19 cellular contexts compared by ENCODE assay signal in genomic region chr10:1579141-1579491, GRCh38.
A peak's percentile ranks its signal among the peaks of the same experiment; 100 is the strongest.
DNase-seq lines count a peak whose midpoint lies in the region; ATAC-seq and TF ChIP-seq lines count a peak whose summit lies in the region.
"Had no signal": no experiment of that assay in that cellular context is flagged by ENCODE, and none has a peak within 500 bp of the region (broad histone marks: within the 10 kb centered on the region; RNA-seq: fewer than 3 reads in every experiment).

No MANE protein-coding gene starts in this region.

- WGBS in neuronal stem cell (ENCODE audit: extremely low coverage in 2 of 2, insufficient read length in 2 of 2, insufficient replicate concordance in 1 of 2), 2 donors: no CpG with 5 or more reads among the region's 7 CpGs
- 72 to 84% (median 78%) methylated on average over 7 of the region's 7 CpGs for WGBS in psoas muscle, 3 donors

- no peak overlapping the region for H3K9ac ChIP-seq in BLaER1 treated with 17β-estradiol and CSF1 and Interleukin-3, amounts not matched to agents 10 nM and 100 nM
- peak overlapping the region; percentile 23; the same call in 1 of the 2 replicates for H3K9ac ChIP-seq in OCI-LY1 (ENCODE audit: low read length)
- no peak overlapping the region for H3K9ac ChIP-seq in neuronal stem cell (ENCODE audit: low read depth, low read length, poor library complexity)

- no TSS peak for BruUV-seq in OCI-LY7 (replicated peaks; lab: Mats Ljungman, UMichigan)

- no peak overlapping the region for H3K27ac ChIP-seq in BLaER1 treated with 17β-estradiol and CSF1 and Interleukin-3, amounts not matched to agents 10 nM and 100 nM
- H3K27ac ChIP-seq in OCI-LY1 (ENCODE audit: low read depth, low read length, poor library complexity, severe bottlenecking) (peak overlapping the region; percentile 97), neuronal stem cell (replicated peaks; ENCODE audit: low read length) (no peak overlapping the region), OCI-LY7 (ENCODE audit: low read depth, low read length, poor library complexity, severe bottlenecking) (no peak overlapping the region), psoas muscle (no peak overlapping the region)
- H3K27ac ChIP-seq: 22Rv1 had no signal

- H4K20me1 ChIP-seq in BLaER1 treated with 17β-estradiol and CSF1 and Interleukin-3, amounts not matched to agents 10 nM and 100 nM: peaks cover 0 to 24% (median 9%) of the 10 kb centered on the region in 11 experiments; a peak in 8 of 22 replicates
- no peaks in the 10 kb centered on the region for H4K20me1 ChIP-seq in OCI-LY1 (ENCODE audit: insufficient read depth, low read length)
- no peaks in the 10 kb centered on the region for H4K20me1 ChIP-seq in OCI-LY7 (ENCODE audit: insufficient read depth, low read length)

- DNase-seq in Ammon's horn (ENCODE audit: low spot score) (peak; percentile 8), neuronal stem cell (ENCODE audit: low spot score) (no peak), islet precursor cell (no peak), OCI-LY7 (ENCODE audit: low spot score) (no peak), psoas muscle (no peak)
- DNase-seq in activated CD4-positive, alpha-beta T cell treated with anti-CD3 and anti-CD28 coated beads for 1 hour: no peak
- DNase-seq: ACHN; AML-193; C1 segment of cervical spinal cord; Calu3; CD4-positive, alpha-beta memory T cell; COR-L47; DMS53; DMS79 treated with DMSO at 0.1 percent for 48 hours; GOT3; HCEC 1CT had no signal

- H3K9me3 ChIP-seq in BLaER1 treated with 17β-estradiol and CSF1 and Interleukin-3, amounts not matched to agents 10 nM and 100 nM (replicated peaks in 1 of 11): 0 out of 22 replicates have a peak, but pooled peaks cover 0 to 7% (median 0%) of the 10 kb centered on the region in 11 experiments
- no peaks in the 10 kb centered on the region for H3K9me3 ChIP-seq in OCI-LY1 (ENCODE audit: low read length)
- H3K9me3 ChIP-seq in neuronal stem cell (replicated peaks in 1 of 2; ENCODE audit: control insufficient read depth in 2 of 2, insufficient read depth in 1 of 2, low read depth in 1 of 2, low read length in 2 of 2): no peaks in the 10 kb centered on the region
- no peaks in the 10 kb centered on the region for H3K9me3 ChIP-seq in OCI-LY7 (ENCODE audit: low read length)
- no peaks in the 10 kb centered on the region for H3K9me3 ChIP-seq in psoas muscle

- H2BK120ac ChIP-seq in neuronal stem cell (ENCODE audit: low read depth, low read length): no peak overlapping the region

- H3F3A ChIP-seq in OCI-LY1 (ENCODE audit: insufficient read depth, low read length): 0 out of 2 replicates have a peak, but pooled peaks cover 7% of the 10 kb centered on the region

- H4K8ac ChIP-seq in neuronal stem cell (ENCODE audit: low read depth, low read length): no peak overlapping the region

- TF ChIP-seq CTCF in OCI-LY1 (IDR thresholded peaks at IDR 0.05; ENCODE audit: low read length) (no peak), OCI-LY7 (conservative IDR thresholded peaks at IDR 0.05; ENCODE audit: low read length) (no peak), psoas muscle (IDR thresholded peaks at IDR 0.05) (no peak)

- H3K18ac ChIP-seq in neuronal stem cell (ENCODE audit: low read length): no peak overlapping the region

- no peaks in the 10 kb centered on the region for H3K79me2 ChIP-seq in OCI-LY1 (ENCODE audit: insufficient read depth, low read length)
- no peaks in the 10 kb centered on the region for H3K79me2 ChIP-seq in OCI-LY7 (ENCODE audit: insufficient read depth, low read depth, low read length)

- POLR2A ChIA-PET in OCI-LY7 (lab: Charles Lee): no interaction called here

- H3K4ac ChIP-seq in neuronal stem cell (ENCODE audit: low read length): no peak overlapping the region

- no peak overlapping the region for H3K4me3 ChIP-seq in BLaER1 treated with 17β-estradiol and CSF1 and Interleukin-3, amounts not matched to agents 10 nM and 100 nM
- H3K4me3 ChIP-seq in OCI-LY1 (ENCODE audit: low read depth, low read length, poor library complexity, severe bottlenecking): no peak overlapping the region
- H3K4me3 ChIP-seq in neuronal stem cell (ENCODE audit: low read length in 2 of 2): no peak overlapping the region
- no peak overlapping the region for H3K4me3 ChIP-seq in OCI-LY7 (ENCODE audit: low read depth, low read length, poor library complexity, severe bottlenecking)
- H3K4me3 ChIP-seq in psoas muscle: no peak overlapping the region

- CTCF ChIA-PET in OCI-LY7 (lab: Charles Lee; ENCODE audit: unreplicated experiment): no interaction called here

- peaks cover 0 to 11% (median 0%) of the 10 kb centered on the region in 11 experiments; a peak in 1 of 22 replicates for H3K27me3 ChIP-seq in BLaER1 treated with 17β-estradiol and CSF1 and Interleukin-3, amounts not matched to agents 10 nM and 100 nM
- H3K27me3 ChIP-seq in OCI-LY1 (ENCODE audit: insufficient read depth, low read length): no peaks in the 10 kb centered on the region
- no peaks in the 10 kb centered on the region for H3K27me3 ChIP-seq in neuronal stem cell (ENCODE audit: control insufficient read depth in 3 of 3, insufficient read depth in 3 of 3, low read depth in 1 of 3, low read length in 3 of 3)
- no peaks in the 10 kb centered on the region for H3K27me3 ChIP-seq in psoas muscle (ENCODE audit: insufficient read depth in 3 of 3, low read length in 2 of 3)

- peak overlapping the region in 8 of 11 experiments; percentile 71 to 91 (median 88); a peak in 17 of 22 replicates for H3K4me2 ChIP-seq in BLaER1 treated with 17β-estradiol and CSF1 and Interleukin-3, amounts not matched to agents 10 nM and 100 nM
- H3K4me2 ChIP-seq in OCI-LY1 (ENCODE audit: low read length): peak overlapping the region; percentile 30; the same call in 1 of the 2 replicates
- no peak overlapping the region for H3K4me2 ChIP-seq in neuronal stem cell (ENCODE audit: insufficient read depth, low read length, poor library complexity, severe bottlenecking)
- no peak overlapping the region for H3K4me2 ChIP-seq in OCI-LY7 (ENCODE audit: low read length)

- H3K9me2 ChIP-seq in OCI-LY1 (ENCODE audit: low read depth, low read length) (no peaks in the 10 kb centered on the region), OCI-LY7 (ENCODE audit: insufficient read depth, low read length) (no peaks in the 10 kb centered on the region)

- no peak overlapping the region for H3K23ac ChIP-seq in neuronal stem cell (ENCODE audit: low read depth, low read length, poor library complexity)

- no peak overlapping the region for H2BK12ac ChIP-seq in neuronal stem cell (ENCODE audit: low read length)

- H2BK5ac ChIP-seq in neuronal stem cell (ENCODE audit: low read length): no peak overlapping the region

- no peak for ATAC-seq in psoas muscle

- no peaks in the 10 kb centered on the region for H3K36me3 ChIP-seq in BLaER1 treated with 17β-estradiol and CSF1 and Interleukin-3, amounts not matched to agents 10 nM and 100 nM
- no peaks in the 10 kb centered on the region for H3K36me3 ChIP-seq in OCI-LY1 (ENCODE audit: insufficient read depth, low read length)
- no peaks in the 10 kb centered on the region for H3K36me3 ChIP-seq in neuronal stem cell (replicated peaks in 1 of 2; ENCODE audit: control insufficient read depth in 2 of 2, insufficient read depth in 2 of 2, low read length in 2 of 2)
- no peaks in the 10 kb centered on the region for H3K36me3 ChIP-seq in OCI-LY7 (ENCODE audit: insufficient read depth, low read length)
- no peaks in the 10 kb centered on the region for H3K36me3 ChIP-seq in psoas muscle (ENCODE audit: insufficient read depth in 1 of 2, low read depth in 1 of 2)

- H3K14ac ChIP-seq in neuronal stem cell (ENCODE audit: low read length): no peak overlapping the region

- intact Hi-C loops in OCI-LY7 (cut with micrococcal nuclease; ENCODE audit: unreplicated experiment) (no loop called here), psoas muscle (cut with DNase I) (no loop called here)

- no peak overlapping the region for H2AFZ ChIP-seq in OCI-LY1 (ENCODE audit: low read length)
- H2AFZ ChIP-seq in neuronal stem cell (ENCODE audit: low read length): no peak overlapping the region
- H2AFZ ChIP-seq in OCI-LY7 (ENCODE audit: low read length): no peak overlapping the region

- peak overlapping the region; percentile 48 for H2AK5ac ChIP-seq in neuronal stem cell (ENCODE audit: low read depth, low read length)

- H4K91ac ChIP-seq in neuronal stem cell (ENCODE audit: low read depth, low read length, poor library complexity): no peak overlapping the region

- peaks cover 31 to 81% (median 74%) of the 10 kb centered on the region in 10 experiments for H3K4me1 ChIP-seq in BLaER1 treated with 17β-estradiol and CSF1 and Interleukin-3, amounts not matched to agents 10 nM and 100 nM
- H3K4me1 ChIP-seq in OCI-LY1 (ENCODE audit: insufficient read depth, low read length, severe bottlenecking) (peaks cover 82% of the 10 kb centered on the region), neuronal stem cell (ENCODE audit: control insufficient read depth in 2 of 2, insufficient read depth in 1 of 2, low read depth in 1 of 2, low read length in 2 of 2) (no peaks in the 10 kb centered on the region), OCI-LY7 (ENCODE audit: insufficient read depth, low read length, poor library complexity, severe bottlenecking) (peaks cover 10% of the 10 kb centered on the region), psoas muscle (no peaks in the 10 kb centered on the region)

- H2BK15ac ChIP-seq in neuronal stem cell (ENCODE audit: low read length): no peak overlapping the region

- H3K79me1 ChIP-seq in neuronal stem cell (ENCODE audit: low read depth, low read length): no peaks in the 10 kb centered on the region

Comparison
In these comparisons a context has a peak if more than half of its experiments do, and no peak if none do; other contexts are left out.
1. H3K4me2 ChIP-seq: peak in BLaER1 treated with 17β-estradiol and CSF1 and Interleukin-3, amounts not matched to agents 10 nM and 100 nM (8 of 11) and OCI-LY1 (single experiment); none in neuronal stem cell (single experiment) and OCI-LY7 (single experiment).